ENCODE assay signal across 8 cellular contexts in the genomic region with DNA sequence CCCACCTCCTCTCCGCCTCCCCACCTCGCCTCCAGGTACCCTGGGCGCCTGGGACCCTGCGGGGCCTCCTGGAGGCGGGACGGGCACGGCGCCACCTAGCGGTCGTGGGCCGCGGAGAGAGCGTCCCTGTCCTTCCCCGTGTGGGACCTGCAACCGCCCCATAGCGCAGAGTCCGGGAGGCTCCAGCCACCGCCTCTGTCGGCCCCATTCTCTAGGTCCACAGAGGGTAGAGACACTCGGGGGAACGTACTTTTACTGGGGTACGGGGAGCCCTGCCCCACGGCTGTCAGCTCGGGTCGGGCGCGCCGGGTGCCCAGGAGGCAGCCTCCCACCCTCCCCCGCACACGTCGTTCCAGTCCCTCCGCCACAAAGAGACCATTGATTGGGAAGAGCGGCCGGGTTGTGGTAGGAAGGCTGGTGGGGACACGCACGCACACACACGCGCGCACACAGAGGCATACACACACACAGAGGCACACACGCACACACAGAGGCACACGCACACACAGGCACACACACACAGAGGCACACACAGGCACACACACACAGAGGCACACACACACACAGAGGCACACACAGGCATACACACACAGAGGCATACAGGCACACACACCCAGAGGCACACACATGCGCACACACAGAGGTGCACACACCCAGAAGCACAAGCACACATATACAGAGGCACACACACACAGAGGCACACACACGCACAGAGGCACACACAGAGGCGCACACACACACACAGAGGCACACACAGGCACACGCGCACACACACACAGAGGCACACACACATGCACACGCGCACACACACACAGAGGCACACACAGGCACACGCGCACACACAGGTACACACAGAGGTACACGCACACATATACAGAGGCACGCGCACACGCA. TPM values are rescaled to one million over a fixed set of nuclear protein-coding genes. Genes with fewer than 3 reads are reported as not detected.
DNase-seq lines count a peak whose midpoint lies in the region; ATAC-seq and TF ChIP-seq lines count a peak whose summit lies in the region.

No MANE protein-coding gene starts in this region.

- H2BK20ac ChIP-seq in IMR-90 (ENCODE audit: low read depth, low read length) = no peak overlapping the region

- H3K9ac ChIP-seq in IMR-90 (ENCODE audit: low read depth, low read length) (no peak overlapping the region), mucosa of rectum (ENCODE audit: low read depth in 1 of 2, low read length in 2 of 2) (peak overlapping the region in 1 of 2 donors; percentile 42)

- dilution Hi-C loops in IMR-90 (cut with HindIII; ENCODE audit: low sequenced_read_pairs, unreplicated experiment) = no loop called here

- H3K27me3 ChIP-seq in IMR-90 (ENCODE audit: control insufficient read depth, insufficient read depth, low read length) (peaks cover 67% of the 10 kb centered on the region), mucosa of rectum (ENCODE audit: control insufficient read depth in 2 of 2, insufficient read depth in 2 of 2, low read length in 2 of 2) (peaks cover 0 to 8% of the 10 kb centered on the region in 2 donors)

- H2BK120ac ChIP-seq in IMR-90 (ENCODE audit: low read depth, low read length) = no peak overlapping the region

- H3K4me3 ChIP-seq in IMR-90 (ENCODE audit: insufficient read depth, low read depth, low read length) (no peak overlapping the region), mucosa of rectum (ENCODE audit: low read length in 2 of 2) (peak overlapping the region; percentile 1 to 13)

- no peak overlapping the region for H3K4ac ChIP-seq in IMR-90 (ENCODE audit: low read depth, low read length)

- no peak overlapping the region for H4K91ac ChIP-seq in IMR-90 (ENCODE audit: insufficient read depth, low read depth, low read length)

- no peak for TF ChIP-seq POLR2A in IMR-90 (IDR thresholded peaks at IDR 0.05; ENCODE audit: low read depth, low read length)

- peak overlapping the region; percentile 7; the same call in 1 of the 2 replicates for H2AK5ac ChIP-seq in IMR-90 (ENCODE audit: low read depth, low read length)

- no TSS peak for BruUV-seq in IMR-90 (replicated peaks; lab: Mats Ljungman, UMichigan)

- in situ Hi-C loops in IMR-90 (cut with MboI; ENCODE audit: low sequenced_read_pairs) = no loop called here

- H3K9me3 ChIP-seq in IMR-90 (ENCODE audit: control insufficient read depth, insufficient read depth, low read length) = no peaks in the 10 kb centered on the region
- H3K9me3 ChIP-seq in mucosa of rectum (ENCODE audit: control insufficient read depth in 2 of 2, low read length in 2 of 2) = no peaks in the 10 kb centered on the region

- H2AFZ ChIP-seq in IMR-90 (replicated peaks; ENCODE audit: low read length, poor library complexity) = peak overlapping the region; percentile 68

- no peaks in the 10 kb centered on the region for H3K36me3 ChIP-seq in IMR-90 (ENCODE audit: control insufficient read depth, insufficient read depth, low read length)
- no peaks in the 10 kb centered on the region for H3K36me3 ChIP-seq in mucosa of rectum (ENCODE audit: control insufficient read depth in 2 of 2, insufficient read depth in 2 of 2, low read length in 2 of 2)

- H4K20me1 ChIP-seq in IMR-90 (ENCODE audit: insufficient read depth, low read length) = no peaks in the 10 kb centered on the region

- DNase-seq in ELF-1 (ENCODE audit: low read depth, low spot score) (peak; percentile 80), IMR-90 (no peak), endothelial cell (ENCODE audit: low spot score) (peak; percentile 78), NCI-H1436 treated with DMSO at 0.1 percent for 48 hours (lab: John Stamatoyannopoulos, UW) (no peak), NCI-H1436 (lab: John Stamatoyannopoulos, UW) (no peak)
- DNase-seq in activated CD8-positive, alpha-beta memory T cell treated with anti-CD3 and anti-CD28 coated beads for 48 hours (ENCODE audit: low read depth in 2 of 3, low spot score in 2 of 3) = peak in 2 of 3 experiments; percentile 43 to 56

- no peak overlapping the region for H2AK9ac ChIP-seq in IMR-90 (replicated peaks; ENCODE audit: low read depth, low read length, poor library complexity)

- no peak overlapping the region for H3K23ac ChIP-seq in IMR-90 (ENCODE audit: low read depth, low read length)

- no peaks in the 10 kb centered on the region for H3K9me3 Mint-ChIP-seq in endothelial cell (ENCODE audit: unreplicated experiment)
- no peaks in the 10 kb centered on the region for H3K9me3 Mint-ChIP-seq in stimulated activated naive CD8-positive, alpha-beta T cell treated with anti-CD3 and anti-CD28 coated beads, Interleukin-15, Interleukin-2, amounts not matched to agents 100 ng/mL and 50 ng/mL, for 24 hours

- intact Hi-C loops in IMR-90 (cut with micrococcal nuclease) = loop anchor here (1.0 kb wide), 1 partner anchor 260 kb away; no protein-coding TSS in a partner anchor

- no peak overlapping the region for H3K56ac ChIP-seq in IMR-90 (ENCODE audit: extremely low read depth, insufficient read depth, low read length)

- no peak overlapping the region for H2BK15ac ChIP-seq in IMR-90 (ENCODE audit: low read depth, low read length)

- no peak overlapping the region for H3K4me3 Mint-ChIP-seq in endothelial cell (ENCODE audit: unreplicated experiment)
- peak overlapping the region; percentile 26 for H3K4me3 Mint-ChIP-seq in stimulated activated naive CD8-positive, alpha-beta T cell treated with anti-CD3 and anti-CD28 coated beads, Interleukin-15, Interleukin-2, amounts not matched to agents 100 ng/mL and 50 ng/mL, for 24 hours

- H3K4me1 Mint-ChIP-seq in endothelial cell (ENCODE audit: unreplicated experiment) = peaks cover 11% of the 10 kb centered on the region
- H3K4me1 Mint-ChIP-seq in stimulated activated naive CD8-positive, alpha-beta T cell treated with anti-CD3 and anti-CD28 coated beads, Interleukin-15, Interleukin-2, amounts not matched to agents 100 ng/mL and 50 ng/mL, for 24 hours (ENCODE audit: low read depth) = peaks cover 16% of the 10 kb centered on the region

- no peaks in the 10 kb centered on the region for H3K36me3 Mint-ChIP-seq in endothelial cell (ENCODE audit: low read depth, unreplicated experiment)
- H3K36me3 Mint-ChIP-seq in stimulated activated naive CD8-positive, alpha-beta T cell treated with anti-CD3 and anti-CD28 coated beads, Interleukin-15, Interleukin-2, amounts not matched to agents 100 ng/mL and 50 ng/mL, for 24 hours (ENCODE audit: low read depth) = no peaks in the 10 kb centered on the region

- H3K9me1 ChIP-seq in IMR-90 (ENCODE audit: insufficient read depth, low read length) = 0 out of 2 replicates have a peak, but pooled peaks cover 2% of the 10 kb centered on the region

- peaks cover 15% of the 10 kb centered on the region for H3K27me3 Mint-ChIP-seq in endothelial cell (ENCODE audit: unreplicated experiment)
- H3K27me3 Mint-ChIP-seq in stimulated activated naive CD8-positive, alpha-beta T cell treated with anti-CD3 and anti-CD28 coated beads, Interleukin-15, Interleukin-2, amounts not matched to agents 100 ng/mL and 50 ng/mL, for 24 hours = peaks cover 38% of the 10 kb centered on the region

- H4K5ac ChIP-seq in IMR-90 (ENCODE audit: low read depth, low read length) = no peak overlapping the region

- peak; percentile 33; the same call in 1 of the 2 replicates for TF ChIP-seq RAD21 in IMR-90 (IDR thresholded peaks at IDR 0.05; ENCODE audit: low read length)

- H2BK5ac ChIP-seq in IMR-90 (ENCODE audit: low read depth, low read length, poor library complexity, severe bottlenecking) = no peak overlapping the region

- WGBS in IMR-90 (ENCODE audit: extremely low coverage in 2 of 2, insufficient read length in 1 of 2), 2 experiments = 29% methylated on average over 9 of the region's 54 CpGs; no CpG with 5 or more reads in 1 of the 2 experiments

- no peaks in the 10 kb centered on the region for H3K79me1 ChIP-seq in IMR-90 (ENCODE audit: low read depth in 1 of 2, low read length in 2 of 2)

- H3K14ac ChIP-seq in IMR-90 (replicated peaks; ENCODE audit: low read depth, low read length) = no peak overlapping the region

- H3K27ac Mint-ChIP-seq in endothelial cell (ENCODE audit: unreplicated experiment) = no peak overlapping the region
- H3K27ac Mint-ChIP-seq in stimulated activated naive CD8-positive, alpha-beta T cell treated with anti-CD3 and anti-CD28 coated beads, Interleukin-15, Interleukin-2, amounts not matched to agents 100 ng/mL and 50 ng/mL, for 24 hours = no peak overlapping the region

- peak; percentile 57 for TF ChIP-seq CTCF in IMR-90 (conservative IDR thresholded peaks at IDR 0.05; ENCODE audit: low read depth, low read length)
- TF ChIP-seq CTCF in endothelial cell (IDR thresholded peaks at IDR 0.05; ENCODE audit: unreplicated experiment) = peak; percentile 89

- CTCF ChIA-PET in IMR-90 (lab: Yijun Ruan, JAX) = no interaction called here

- POLR2A ChIA-PET in IMR-90 (lab: Charles Lee; ENCODE audit: unreplicated experiment) = no interaction called here

- no peaks in the 10 kb centered on the region; the same call in 1 of the 2 replicates for H3K4me1 ChIP-seq in IMR-90 (ENCODE audit: control insufficient read depth, insufficient read depth, low read length)
- peaks cover 50 to 64% of the 10 kb centered on the region in 2 donors for H3K4me1 ChIP-seq in mucosa of rectum (ENCODE audit: control insufficient read depth in 2 of 2, insufficient read depth in 2 of 2, low read length in 2 of 2)

- ATAC-seq in IMR-90 (ENCODE audit: low read depth) = peak; percentile 80

- no peak overlapping the region for H3K27ac ChIP-seq in IMR-90 (ENCODE audit: insufficient read depth, low read length)
- H3K27ac ChIP-seq in mucosa of rectum (ENCODE audit: low read depth in 2 of 2, low read length in 2 of 2) = peak overlapping the region; percentile 38 to 61

- H3K4me2 ChIP-seq in IMR-90 (ENCODE audit: low read depth, low read length) = no peak overlapping the region; the same call in 1 of the 2 replicates

- H4K8ac ChIP-seq in IMR-90 (ENCODE audit: low read depth in 2 of 2, low read length in 2 of 2) = no peak overlapping the region

- no peak overlapping the region for H3K18ac ChIP-seq in IMR-90 (ENCODE audit: low read depth, low read length)

TF ChIP-seq in IMR-90, 13 proteins besides CTCF, POLR2A, EP300 and RAD21:
- no peak for TF ChIP-seq RCOR1 (IDR thresholded peaks at IDR 0.05; ENCODE audit: insufficient replicate concordance, low read length)
- TF ChIP-seq SMC3 (IDR thresholded peaks at IDR 0.05; ENCODE audit: low read depth, low read length) = peak; percentile 45

RNA-seq across cellular contexts. Expression of gene NECTIN1, which starts 12.6 kb away (rescaled TPM):
- 1.7 and 2.3 TPM in 2 replicates for total RNA-seq in IMR-90 (2012; rRNA removed)
- polyA plus RNA-seq in IMR-90 (2012; rRNA removed) = 3.0 and 4.2 TPM in 2 replicates
- 2.8 and 3.4 TPM in 2 replicates for polyA plus RNA-seq in IMR-90 (2012; cell fraction: cytosol; rRNA removed)
- polyA plus RNA-seq in IMR-90 (2012; cell fraction: nucleus; rRNA removed; ENCODE audit: low replicate concordance) = 2.2 and 3.3 TPM in 2 replicates
- total RNA-seq in endothelial cell (ENCODE audit: unreplicated experiment) = 17.9 TPM

Comparison
In these comparisons a context has a peak if more than half of its experiments do, and no peak if none do; other contexts are left out.
1. DNase-seq: peak in ELF-1 (single experiment), activated CD8-positive, alpha-beta memory T cell treated with anti-CD3 and anti-CD28 coated beads for 48 hours (2 of 3) and endothelial cell (single experiment); none in IMR-90 (single experiment), NCI-H1436 treated with DMSO at 0.1 percent for 48 hours (single experiment) and NCI-H1436 (single experiment).